19 cellular contexts compared by ENCODE assay signal in the genomic region with DNA sequence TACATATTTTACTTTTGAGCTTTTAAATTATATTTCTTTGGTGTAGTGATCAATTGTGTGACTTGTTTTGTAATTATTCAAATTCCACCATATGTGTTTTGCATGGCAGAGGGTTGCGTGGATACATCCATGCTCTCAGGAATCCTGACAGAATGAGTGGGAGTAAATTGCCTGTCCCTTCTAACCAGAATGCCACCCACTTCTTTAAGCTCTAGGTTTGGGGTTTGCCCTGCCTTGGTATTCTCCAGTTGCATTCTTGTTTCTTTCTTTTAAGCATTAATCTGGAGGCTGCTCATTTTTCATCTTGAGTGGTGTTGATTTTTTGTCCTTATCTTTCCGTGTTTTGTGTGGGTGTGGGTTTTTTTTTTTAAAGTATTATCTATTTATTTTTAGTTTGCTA.
"Had no signal": no experiment of that assay in that cellular context is flagged by ENCODE, and none has a peak within 500 bp of the region (broad histone marks: within the 10 kb centered on the region; RNA-seq: fewer than 3 reads in every experiment).

No MANE protein-coding gene starts in this region.

- ATAC-seq: activated CD8-positive, alpha-beta memory T cell treated with anti-CD3 and anti-CD28 coated beads, Interleukin-2, amount 10 ng/mL, durations not matched to agents 7 days and 5 days; activated naive CD4-positive, alpha-beta T cell treated with anti-CD3 and anti-CD28 coated beads, Interleukin-2, amount 50 U/mL, for 72 hours; heart right ventricle; left ventricle myocardium superior; stimulated activated effector memory CD8-positive, alpha-beta T cell treated with anti-CD3 and anti-CD28 coated beads, Interleukin-12 subunit alpha, Interleukin-12 subunit beta, amount 100 ng/mL, for 72 hours had no signal

- H3K4me3 ChIP-seq: coronary artery, gastrocnemius medialis, heart right ventricle, pancreas, skin epidermis, tibial artery, uterus had no signal

- H3K27me3 Mint-ChIP-seq: activated CD8-positive, alpha-beta memory T cell treated with anti-CD3 and anti-CD28 coated beads, Interleukin-2, amount 10 ng/mL, durations not matched to agents 7 days and 5 days; activated T-cell treated with anti-CD3 and anti-CD28 coated beads, Interleukin-2, amount 50 U/mL, for 24 hours had no signal

- H3K36me3 ChIP-seq: gastrocnemius medialis, pancreas, tibial artery, uterus had no signal

- H3K36me3 Mint-ChIP-seq: activated CD8-positive, alpha-beta memory T cell treated with anti-CD3 and anti-CD28 coated beads, Interleukin-2, amount 10 ng/mL, durations not matched to agents 7 days and 5 days; activated naive CD4-positive, alpha-beta T cell treated with anti-CD3 and anti-CD28 coated beads, Interleukin-2, amount 50 U/mL, for 72 hours; stimulated activated effector memory CD8-positive, alpha-beta T cell treated with anti-CD3 and anti-CD28 coated beads, Interleukin-12 subunit alpha, Interleukin-12 subunit beta, amount 100 ng/mL, for 72 hours had no signal

- H3K27me3 ChIP-seq: gastrocnemius medialis, heart right ventricle, pancreas, tibial artery, uterus had no signal

- H3K27ac Mint-ChIP-seq: activated CD8-positive, alpha-beta memory T cell treated with anti-CD3 and anti-CD28 coated beads, Interleukin-2, amount 10 ng/mL, durations not matched to agents 7 days and 5 days; activated naive CD4-positive, alpha-beta T cell treated with anti-CD3 and anti-CD28 coated beads, Interleukin-2, amount 50 U/mL, for 72 hours; activated T-cell treated with anti-CD3 and anti-CD28 coated beads, Interleukin-2, amount 50 U/mL, for 24 hours; stimulated activated effector memory CD8-positive, alpha-beta T cell treated with anti-CD3 and anti-CD28 coated beads, Interleukin-12 subunit alpha, Interleukin-12 subunit beta, amount 100 ng/mL, for 72 hours had no signal

- H3K4me1 Mint-ChIP-seq: activated CD8-positive, alpha-beta memory T cell treated with anti-CD3 and anti-CD28 coated beads, Interleukin-2, amount 10 ng/mL, durations not matched to agents 7 days and 5 days; stimulated activated effector memory CD8-positive, alpha-beta T cell treated with anti-CD3 and anti-CD28 coated beads, Interleukin-12 subunit alpha, Interleukin-12 subunit beta, amount 100 ng/mL, for 72 hours had no signal

- DNase-seq: activated CD4-positive, alpha-beta T cell treated with anti-CD3 and anti-CD28 coated beads, Interleukin-2, amount 50 U/mL, for 48 hours; activated CD4-positive, CD25-positive, alpha-beta regulatory T cell treated with anti-CD3 and anti-CD28 coated beads, Interleukin-2, amount 50 U/mL, for 72 hours; activated CD8-positive, alpha-beta memory T cell treated with anti-CD3 and anti-CD28 coated beads, Interleukin-2, amount 10 ng/mL, durations not matched to agents 7 days and 5 days; activated effector memory CD4-positive, alpha-beta T cell treated with anti-CD3 and anti-CD28 coated beads, Interleukin-2, amount 50 U/mL, for 16 hours; activated T-cell treated with anti-CD3 and anti-CD28 coated beads, Interleukin-2, amount 50 U/mL, for 24 hours; aorta; effector CD4-positive, alpha-beta T cell; heart right ventricle; left ventricle myocardium superior; tibial artery; uterus had no signal

- H3K9me3 ChIP-seq: gastrocnemius medialis, heart right ventricle, pancreas, tibial artery, uterus had no signal

- H3K4me3 Mint-ChIP-seq: activated CD8-positive, alpha-beta memory T cell treated with anti-CD3 and anti-CD28 coated beads, Interleukin-2, amount 10 ng/mL, durations not matched to agents 7 days and 5 days; activated T-cell treated with anti-CD3 and anti-CD28 coated beads, Interleukin-2, amount 50 U/mL, for 24 hours; neural crest cell; stimulated activated effector memory CD8-positive, alpha-beta T cell treated with anti-CD3 and anti-CD28 coated beads, Interleukin-12 subunit alpha, Interleukin-12 subunit beta, amount 100 ng/mL, for 72 hours had no signal

- H3K4me1 ChIP-seq: uterus had no signal

- H3K9me3 Mint-ChIP-seq: activated T-cell treated with anti-CD3 and anti-CD28 coated beads, Interleukin-2, amount 50 U/mL, for 24 hours; neural crest cell; stimulated activated effector memory CD8-positive, alpha-beta T cell treated with anti-CD3 and anti-CD28 coated beads, Interleukin-12 subunit alpha, Interleukin-12 subunit beta, amount 100 ng/mL, for 72 hours had no signal

- H3K27ac ChIP-seq: coronary artery, epithelial cell of prostate, heart right ventricle, skin epidermis, tibial artery, uterus had no signal
